ENCODE assay signal across 1 cellular context in the genomic region with DNA sequence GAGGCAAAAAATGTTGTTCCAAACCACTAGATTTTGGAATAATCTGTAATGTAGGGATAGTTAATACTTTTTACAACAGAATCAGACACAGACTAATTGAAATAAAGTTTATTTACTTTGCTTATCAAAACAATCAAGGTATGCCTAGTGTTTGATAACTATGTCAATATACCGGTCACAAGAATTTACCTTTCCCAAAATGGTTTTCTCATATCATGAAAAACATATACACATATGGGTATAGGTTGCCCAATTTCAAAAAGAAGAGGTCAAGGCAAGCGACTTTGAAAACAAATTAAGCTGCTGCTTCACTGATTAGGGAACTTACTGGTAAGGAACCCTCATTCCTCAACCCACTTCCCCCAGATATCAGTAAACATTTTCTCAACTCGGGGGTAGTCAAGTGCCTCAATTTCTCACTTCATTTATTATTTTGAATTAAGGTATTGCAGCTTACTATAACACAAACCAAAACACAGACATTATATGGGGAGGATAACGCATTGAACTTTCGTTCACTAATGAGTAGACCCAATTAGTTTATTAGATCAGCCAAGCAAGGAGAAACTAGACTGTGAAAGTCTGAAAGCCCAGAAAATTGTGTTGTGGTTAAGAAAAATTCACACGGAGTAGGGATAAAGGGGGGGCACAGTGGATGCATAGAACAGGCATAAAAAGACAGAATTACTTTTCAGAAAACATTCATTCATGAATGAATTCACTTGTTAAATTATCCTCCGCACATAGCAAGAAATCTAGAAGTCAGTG.
TF ChIP-seq lines count a peak whose summit lies in the region.

No MANE protein-coding gene starts in this region.

TF ChIP-seq in H1, 55 proteins besides CTCF, POLR2A, EP300 and RAD21:
- TF ChIP-seq JUND (IDR thresholded peaks at IDR 0.05; ENCODE audit: low read length) (no peak), JUN (IDR thresholded peaks at IDR 0.05; ENCODE audit: low read depth, low read length) (no peak), TAF1 (IDR thresholded peaks at IDR 0.05; ENCODE audit: low read depth, low read length) (no peak), NANOG (IDR thresholded peaks at IDR 0.05; ENCODE audit: insufficient read depth, low read depth, low read length, poor library complexity, severe bottlenecking) (no peak), ZNF274 (IDR thresholded peaks at IDR 0.05; ENCODE audit: borderline replicate concordance, extremely low read depth, low read length) (no peak), BCL11A (IDR thresholded peaks at IDR 0.05; ENCODE audit: low read depth in 2 of 2, low read length in 2 of 2) (no peak), BACH1 (IDR thresholded peaks at IDR 0.05; ENCODE audit: low read length) (no peak), CREB1 (IDR thresholded peaks at IDR 0.05) (no peak), SUZ12 (IDR thresholded peaks at IDR 0.05; ENCODE audit: low read length) (no peak), SP2 (IDR thresholded peaks at IDR 0.05; ENCODE audit: low read length) (no peak), BRCA1 (IDR thresholded peaks at IDR 0.05; ENCODE audit: low read depth, low read length) (no peak), SRF (IDR thresholded peaks at IDR 0.05; ENCODE audit: low read depth, low read length) (no peak), CHD2 (IDR thresholded peaks at IDR 0.05; ENCODE audit: low read length) (no peak), EZH2 (IDR thresholded peaks at IDR 0.05; ENCODE audit: low read depth, low read length, severe bottlenecking) (no peak)
- TF ChIP-seq, protein P1, sequence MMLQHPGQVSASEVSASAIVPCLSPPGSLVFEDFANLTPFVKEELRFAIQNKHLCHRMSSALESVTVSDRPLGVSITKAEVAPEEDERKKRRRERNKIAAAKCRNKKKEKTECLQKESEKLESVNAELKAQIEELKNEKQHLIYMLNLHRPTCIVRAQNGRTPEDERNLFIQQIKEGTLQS (IDR thresholded peaks at IDR 0.05; ENCODE audit: insufficient read depth, low read depth, low read length): no peak
